ENCODE assay signal across 6 cellular contexts in the genomic region with DNA sequence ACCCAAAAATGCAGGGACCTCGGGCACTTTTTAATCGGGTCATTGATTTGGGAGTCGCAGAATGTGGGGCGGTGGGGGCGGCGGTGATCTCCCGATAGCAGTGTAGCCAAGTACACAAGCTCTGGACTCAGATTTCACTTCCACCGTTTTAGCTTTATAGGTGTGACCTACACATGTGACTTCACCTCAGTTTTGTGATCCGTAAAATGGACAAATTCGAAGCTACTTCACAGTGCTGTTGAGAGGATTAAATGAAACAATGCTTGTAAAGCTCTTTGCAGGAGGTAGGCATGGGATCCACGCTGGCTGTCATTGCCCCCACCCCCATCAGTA. TPM values are rescaled to one million over a fixed set of nuclear protein-coding genes. Genes with fewer than 3 reads are reported as not detected.
DNase-seq lines count a peak whose midpoint lies in the region.

No MANE protein-coding gene starts in this region.

- H3K4me3 Mint-ChIP-seq in activated naive CD4-positive, alpha-beta T cell treated with anti-CD3 and anti-CD28 coated beads, Interleukin-2, amount 50 U/mL, for 24 hours: peak overlapping the region; percentile 97
- peak overlapping the region; percentile 98 for H3K4me3 Mint-ChIP-seq in dendritic cell treated with granulocyte-macrophage colony-stimulating factor and Interleukin-4, amounts not matched to agents 40 ng/mL and 50 ng/mL, for 4 days

- H3K9me3 Mint-ChIP-seq in activated naive CD4-positive, alpha-beta T cell treated with anti-CD3 and anti-CD28 coated beads, Interleukin-2, amount 50 U/mL, for 24 hours: no peaks in the 10 kb centered on the region
- H3K9me3 Mint-ChIP-seq in dendritic cell treated with granulocyte-macrophage colony-stimulating factor and Interleukin-4, amounts not matched to agents 40 ng/mL and 50 ng/mL, for 4 days: no peaks in the 10 kb centered on the region

- H3K27ac Mint-ChIP-seq in activated naive CD4-positive, alpha-beta T cell treated with anti-CD3 and anti-CD28 coated beads, Interleukin-2, amount 50 U/mL, for 24 hours: peak overlapping the region; percentile 94
- H3K27ac Mint-ChIP-seq in dendritic cell treated with granulocyte-macrophage colony-stimulating factor and Interleukin-4, amounts not matched to agents 40 ng/mL and 50 ng/mL, for 4 days: peak overlapping the region; percentile 98

- no peak for DNase-seq in activated naive CD4-positive, alpha-beta T cell treated with anti-CD3 and anti-CD28 coated beads, Interleukin-2, amount 50 U/mL, for 16 hours
- DNase-seq in renal cortical epithelial cell (ENCODE audit: low read depth): peak; percentile 48
- no peak for DNase-seq in activated CD4-positive, CD25-positive, alpha-beta regulatory T cell treated with anti-CD3 and anti-CD28 coated beads, Interleukin-2, amount 50 U/mL, for 72 hours
- DNase-seq in NK-92 treated with Interleukin-12 subunit alpha and Interleukin-12 subunit beta, amount 100 ng/mL, for 24 hours (lab: John Stamatoyannopoulos, UW): no peak

- H3K4me1 Mint-ChIP-seq in activated naive CD4-positive, alpha-beta T cell treated with anti-CD3 and anti-CD28 coated beads, Interleukin-2, amount 50 U/mL, for 24 hours: peaks cover 40% of the 10 kb centered on the region
- H3K4me1 Mint-ChIP-seq in dendritic cell treated with granulocyte-macrophage colony-stimulating factor and Interleukin-4, amounts not matched to agents 40 ng/mL and 50 ng/mL, for 4 days (ENCODE audit: low read depth): peaks cover 32% of the 10 kb centered on the region

- H3K27me3 Mint-ChIP-seq in activated naive CD4-positive, alpha-beta T cell treated with anti-CD3 and anti-CD28 coated beads, Interleukin-2, amount 50 U/mL, for 24 hours: no peaks in the 10 kb centered on the region
- H3K27me3 Mint-ChIP-seq in dendritic cell treated with granulocyte-macrophage colony-stimulating factor and Interleukin-4, amounts not matched to agents 40 ng/mL and 50 ng/mL, for 4 days: no peaks in the 10 kb centered on the region

- peaks cover 9% of the 10 kb centered on the region for H3K36me3 Mint-ChIP-seq in activated naive CD4-positive, alpha-beta T cell treated with anti-CD3 and anti-CD28 coated beads, Interleukin-2, amount 50 U/mL, for 24 hours
- H3K36me3 Mint-ChIP-seq in dendritic cell treated with granulocyte-macrophage colony-stimulating factor and Interleukin-4, amounts not matched to agents 40 ng/mL and 50 ng/mL, for 4 days (ENCODE audit: low read depth): peaks cover 75% of the 10 kb centered on the region

- intact Hi-C loops in dendritic cell treated with granulocyte-macrophage colony-stimulating factor and Interleukin-4, amounts not matched to agents 40 ng/mL and 50 ng/mL, for 4 days (cut with micrococcal nuclease): loop anchor here (5.0 kb wide), 1 partner anchor 36 kb away; a partner anchor contains a TSS

RNA-seq across cellular contexts. Expression of a gene that starts 0.5 kb away (rescaled TPM):
- 27.1 and 31.1 TPM in 2 replicates for total RNA-seq in renal cortical epithelial cell

RNA-seq across cellular contexts. Expression of a gene that starts 0.7 kb away (rescaled TPM):
- total RNA-seq in renal cortical epithelial cell: 30.9 and 32.2 TPM in 2 replicates

RNA-seq across cellular contexts. Expression of a gene that starts 35.3 kb away (rescaled TPM):
- total RNA-seq in renal cortical epithelial cell: 20.1 and 48.6 TPM in 2 replicates

RNA-seq across cellular contexts. Expression of a gene that starts 36.5 kb away (rescaled TPM):
- 0.25 TPM in 1 of 2 replicates, not detected in the other for total RNA-seq in renal cortical epithelial cell

RNA-seq across cellular contexts. Expression of a gene that starts 50.4 kb away (rescaled TPM):
- 16.3 and 36.5 TPM in 2 replicates for total RNA-seq in renal cortical epithelial cell
